Comparison of ENCODE assay signal across 1 cellular context in genomic region chr17:67245073-67245693, GRCh38.
TF ChIP-seq lines count a peak whose summit lies in the region.

A gene with protein sequence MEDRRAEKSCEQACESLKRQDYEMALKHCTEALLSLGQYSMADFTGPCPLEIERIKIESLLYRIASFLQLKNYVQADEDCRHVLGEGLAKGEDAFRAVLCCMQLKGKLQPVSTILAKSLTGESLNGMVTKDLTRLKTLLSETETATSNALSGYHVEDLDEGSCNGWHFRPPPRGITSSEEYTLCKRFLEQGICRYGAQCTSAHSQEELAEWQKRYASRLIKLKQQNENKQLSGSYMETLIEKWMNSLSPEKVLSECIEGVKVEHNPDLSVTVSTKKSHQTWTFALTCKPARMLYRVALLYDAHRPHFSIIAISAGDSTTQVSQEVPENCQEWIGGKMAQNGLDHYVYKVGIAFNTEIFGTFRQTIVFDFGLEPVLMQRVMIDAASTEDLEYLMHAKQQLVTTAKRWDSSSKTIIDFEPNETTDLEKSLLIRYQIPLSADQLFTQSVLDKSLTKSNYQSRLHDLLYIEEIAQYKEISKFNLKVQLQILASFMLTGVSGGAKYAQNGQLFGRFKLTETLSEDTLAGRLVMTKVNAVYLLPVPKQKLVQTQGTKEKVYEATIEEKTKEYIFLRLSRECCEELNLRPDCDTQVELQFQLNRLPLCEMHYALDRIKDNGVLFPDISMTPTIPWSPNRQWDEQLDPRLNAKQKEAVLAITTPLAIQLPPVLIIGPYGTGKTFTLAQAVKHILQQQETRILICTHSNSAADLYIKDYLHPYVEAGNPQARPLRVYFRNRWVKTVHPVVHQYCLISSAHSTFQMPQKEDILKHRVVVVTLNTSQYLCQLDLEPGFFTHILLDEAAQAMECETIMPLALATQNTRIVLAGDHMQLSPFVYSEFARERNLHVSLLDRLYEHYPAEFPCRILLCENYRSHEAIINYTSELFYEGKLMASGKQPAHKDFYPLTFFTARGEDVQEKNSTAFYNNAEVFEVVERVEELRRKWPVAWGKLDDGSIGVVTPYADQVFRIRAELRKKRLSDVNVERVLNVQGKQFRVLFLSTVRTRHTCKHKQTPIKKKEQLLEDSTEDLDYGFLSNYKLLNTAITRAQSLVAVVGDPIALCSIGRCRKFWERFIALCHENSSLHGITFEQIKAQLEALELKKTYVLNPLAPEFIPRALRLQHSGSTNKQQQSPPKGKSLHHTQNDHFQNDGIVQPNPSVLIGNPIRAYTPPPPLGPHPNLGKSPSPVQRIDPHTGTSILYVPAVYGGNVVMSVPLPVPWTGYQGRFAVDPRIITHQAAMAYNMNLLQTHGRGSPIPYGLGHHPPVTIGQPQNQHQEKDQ (N-terminal part only) (minus strand): TSS chr17:67245196. CDS start chr17:67218804, 26,392 bp downstream.

TF ChIP-seq in HepG2, 621 proteins besides CTCF, POLR2A, EP300 and RAD21 (continued from another document and continues in another):
- TF ChIP-seq, protein P1, sequence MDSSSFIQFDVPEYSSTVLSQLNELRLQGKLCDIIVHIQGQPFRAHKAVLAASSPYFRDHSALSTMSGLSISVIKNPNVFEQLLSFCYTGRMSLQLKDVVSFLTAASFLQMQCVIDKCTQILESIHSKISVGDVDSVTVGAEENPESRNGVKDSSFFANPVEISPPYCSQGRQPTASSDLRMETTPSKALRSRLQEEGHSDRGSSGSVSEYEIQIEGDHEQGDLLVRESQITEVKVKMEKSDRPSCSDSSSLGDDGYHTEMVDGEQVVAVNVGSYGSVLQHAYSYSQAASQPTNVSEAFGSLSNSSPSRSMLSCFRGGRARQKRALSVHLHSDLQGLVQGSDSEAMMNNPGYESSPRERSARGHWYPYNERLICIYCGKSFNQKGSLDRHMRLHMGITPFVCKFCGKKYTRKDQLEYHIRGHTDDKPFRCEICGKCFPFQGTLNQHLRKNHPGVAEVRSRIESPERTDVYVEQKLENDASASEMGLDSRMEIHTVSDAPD (CRISPR knock-in tag; IDR thresholded peaks at IDR 0.05): no peak
- TF ChIP-seq NFIC (IDR thresholded peaks at IDR 0.05; ENCODE audit: low read length): 0 out of 2 replicates have a peak, but pooled peaks have one; percentile 45
- TF ChIP-seq ZNF720 (CRISPR knock-in tag; IDR thresholded peaks at IDR 0.05): no peak
- peak; percentile 76; the same call in 1 of the 2 replicates for TF ChIP-seq MLLT10 (CRISPR knock-in tag; IDR thresholded peaks at IDR 0.05)
- TF ChIP-seq ATAD3A (CRISPR knock-in tag; IDR thresholded peaks at IDR 0.05): no peak
- TF ChIP-seq SIN3B (IDR thresholded peaks at IDR 0.05; ENCODE audit: low read length): no peak
- TF ChIP-seq ZFY (CRISPR knock-in tag; IDR thresholded peaks at IDR 0.05): no peak; the same call in 1 of the 2 replicates
- TF ChIP-seq REST (IDR thresholded peaks at IDR 0.05; ENCODE audit: borderline replicate concordance in 1 of 2, low read depth in 1 of 2, low read length in 2 of 2): peak in 1 of 2 experiments; percentile 14; a peak in 1 of 4 replicates
- TF ChIP-seq RNF219 (CRISPR knock-in tag; IDR thresholded peaks at IDR 0.05): no peak
- TF ChIP-seq ZNF441 (CRISPR knock-in tag; IDR thresholded peaks at IDR 0.05; ENCODE audit: borderline replicate concordance): peak; percentile 25; the same call in 1 of the 2 replicates
- no peak; the same call in 1 of the 2 replicates for TF ChIP-seq RARG (CRISPR knock-in tag; IDR thresholded peaks at IDR 0.05; ENCODE audit: low read depth)
- TF ChIP-seq NCOA5 (CRISPR knock-in tag; IDR thresholded peaks at IDR 0.05): no peak
- TF ChIP-seq ZUFSP (CRISPR knock-in tag; IDR thresholded peaks at IDR 0.05; ENCODE audit: borderline replicate concordance): no peak
- TF ChIP-seq, protein P2, sequence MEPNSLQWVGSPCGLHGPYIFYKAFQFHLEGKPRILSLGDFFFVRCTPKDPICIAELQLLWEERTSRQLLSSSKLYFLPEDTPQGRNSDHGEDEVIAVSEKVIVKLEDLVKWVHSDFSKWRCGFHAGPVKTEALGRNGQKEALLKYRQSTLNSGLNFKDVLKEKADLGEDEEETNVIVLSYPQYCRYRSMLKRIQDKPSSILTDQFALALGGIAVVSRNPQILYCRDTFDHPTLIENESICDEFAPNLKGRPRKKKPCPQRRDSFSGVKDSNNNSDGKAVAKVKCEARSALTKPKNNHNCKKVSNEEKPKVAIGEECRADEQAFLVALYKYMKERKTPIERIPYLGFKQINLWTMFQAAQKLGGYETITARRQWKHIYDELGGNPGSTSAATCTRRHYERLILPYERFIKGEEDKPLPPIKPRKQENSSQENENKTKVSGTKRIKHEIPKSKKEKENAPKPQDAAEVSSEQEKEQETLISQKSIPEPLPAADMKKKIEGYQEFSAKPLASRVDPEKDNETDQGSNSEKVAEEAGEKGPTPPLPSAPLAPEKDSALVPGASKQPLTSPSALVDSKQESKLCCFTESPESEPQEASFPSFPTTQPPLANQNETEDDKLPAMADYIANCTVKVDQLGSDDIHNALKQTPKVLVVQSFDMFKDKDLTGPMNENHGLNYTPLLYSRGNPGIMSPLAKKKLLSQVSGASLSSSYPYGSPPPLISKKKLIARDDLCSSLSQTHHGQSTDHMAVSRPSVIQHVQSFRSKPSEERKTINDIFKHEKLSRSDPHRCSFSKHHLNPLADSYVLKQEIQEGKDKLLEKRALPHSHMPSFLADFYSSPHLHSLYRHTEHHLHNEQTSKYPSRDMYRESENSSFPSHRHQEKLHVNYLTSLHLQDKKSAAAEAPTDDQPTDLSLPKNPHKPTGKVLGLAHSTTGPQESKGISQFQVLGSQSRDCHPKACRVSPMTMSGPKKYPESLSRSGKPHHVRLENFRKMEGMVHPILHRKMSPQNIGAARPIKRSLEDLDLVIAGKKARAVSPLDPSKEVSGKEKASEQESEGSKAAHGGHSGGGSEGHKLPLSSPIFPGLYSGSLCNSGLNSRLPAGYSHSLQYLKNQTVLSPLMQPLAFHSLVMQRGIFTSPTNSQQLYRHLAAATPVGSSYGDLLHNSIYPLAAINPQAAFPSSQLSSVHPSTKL (CRISPR knock-in tag; IDR thresholded peaks at IDR 0.05): peak; percentile 43
- no peak for TF ChIP-seq ARNT (IDR thresholded peaks at IDR 0.05)
- no peak; the same call in 1 of the 2 replicates for TF ChIP-seq HES4 (CRISPR knock-in tag; IDR thresholded peaks at IDR 0.05; ENCODE audit: borderline replicate concordance)
- no peak for TF ChIP-seq ZNF503 (CRISPR knock-in tag; IDR thresholded peaks at IDR 0.05)
- TF ChIP-seq AGO2 (optimal IDR thresholded peaks at IDR 0.05; ENCODE audit: low read depth, low read length): peak; percentile 90
- no peak for TF ChIP-seq TCF12 (IDR thresholded peaks at IDR 0.05)
- TF ChIP-seq TCF12 (CRISPR knock-in tag; IDR thresholded peaks at IDR 0.05): 0 out of 2 replicates have a peak, but pooled peaks have one; percentile 1
- TF ChIP-seq, protein P3, sequence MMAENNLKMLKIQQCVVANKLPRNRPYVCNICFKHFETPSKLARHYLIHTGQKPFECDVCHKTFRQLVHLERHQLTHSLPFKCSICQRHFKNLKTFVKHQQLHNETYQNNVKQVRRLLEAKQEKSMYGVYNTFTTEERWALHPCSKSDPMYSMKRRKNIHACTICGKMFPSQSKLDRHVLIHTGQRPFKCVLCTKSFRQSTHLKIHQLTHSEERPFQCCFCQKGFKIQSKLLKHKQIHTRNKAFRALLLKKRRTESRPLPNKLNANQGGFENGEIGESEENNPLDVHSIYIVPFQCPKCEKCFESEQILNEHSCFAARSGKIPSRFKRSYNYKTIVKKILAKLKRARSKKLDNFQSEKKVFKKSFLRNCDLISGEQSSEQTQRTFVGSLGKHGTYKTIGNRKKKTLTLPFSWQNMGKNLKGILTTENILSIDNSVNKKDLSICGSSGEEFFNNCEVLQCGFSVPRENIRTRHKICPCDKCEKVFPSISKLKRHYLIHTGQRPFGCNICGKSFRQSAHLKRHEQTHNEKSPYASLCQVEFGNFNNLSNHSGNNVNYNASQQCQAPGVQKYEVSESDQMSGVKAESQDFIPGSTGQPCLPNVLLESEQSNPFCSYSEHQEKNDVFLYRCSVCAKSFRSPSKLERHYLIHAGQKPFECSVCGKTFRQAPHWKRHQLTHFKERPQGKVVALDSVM (CRISPR knock-in tag; IDR thresholded peaks at IDR 0.05): no peak
- TF ChIP-seq KLF11 (CRISPR knock-in tag; IDR thresholded peaks at IDR 0.05): peak; percentile 15; the same call in 1 of the 2 replicates
- TF ChIP-seq ZNF589 (CRISPR knock-in tag; conservative IDR thresholded peaks at IDR 0.05): peak; percentile 82
- peak; percentile 60; the same call in 1 of the 2 replicates for TF ChIP-seq MYC (CRISPR knock-in tag; IDR thresholded peaks at IDR 0.05; ENCODE audit: borderline replicate concordance)
- TF ChIP-seq IRF9 (CRISPR knock-in tag; IDR thresholded peaks at IDR 0.05; ENCODE audit: borderline replicate concordance): no peak; the same call in 1 of the 2 replicates
